In the genomic region with DNA sequence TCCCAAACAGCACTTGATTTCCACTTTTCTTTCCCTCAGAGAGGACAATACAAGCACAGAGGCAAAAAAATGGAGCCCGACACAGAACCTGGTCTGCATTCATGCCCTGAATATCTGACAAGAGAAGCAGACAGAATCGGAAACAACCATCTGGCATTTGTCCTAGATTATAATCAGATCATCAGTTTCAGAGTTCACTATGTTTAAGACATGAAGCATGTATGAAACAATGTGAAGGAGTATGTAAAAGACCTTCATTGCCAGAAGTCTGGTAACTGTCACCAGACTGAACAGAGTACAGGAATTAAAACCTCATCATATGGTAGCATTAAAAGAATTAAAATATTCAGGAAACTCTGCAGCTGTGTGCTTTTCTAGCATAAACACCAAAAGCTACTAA, we compare ENCODE assay signal across 28 cellular contexts.
"Had no signal": no experiment of that assay in that cellular context is flagged by ENCODE, and none has a peak within 500 bp of the region (broad histone marks: within the 10 kb centered on the region; RNA-seq: fewer than 3 reads in every experiment).

No MANE protein-coding gene starts in this region.

- H3K27me3 Mint-ChIP-seq: activated T-helper 17 cell treated with anti-CD3 and anti-CD28 coated beads, Interleukin-2, amount 50 U/mL, for 72 hours; central memory CD8-positive, alpha-beta T cell; naive B cell; T-helper 17 cell had no signal

- DNase-seq: activated CD4-positive, alpha-beta T cell treated with anti-CD3 and anti-CD28 coated beads for 48 hours; activated CD4-positive, alpha-beta T cell treated with anti-CD3 and anti-CD28 coated beads, Interleukin-2, amount 50 U/mL, for 48 hours; activated CD8-positive, alpha-beta memory T cell treated with anti-CD3 and anti-CD28 coated beads, Interleukin-2, amount 50 U/mL, for 4 hours; activated gamma-delta T cell treated with Interleukin-2 at 50 U/mL for 16 hours; activated naive CD4-positive, alpha-beta T cell treated with anti-CD3 and anti-CD28 coated beads, Interleukin-2, amount 50 U/mL, for 16 hours; activated T-cell treated with anti-CD3 and anti-CD28 coated beads, Interleukin-2, amount 50 U/mL, for 4 hours; dermis blood vessel endothelial cell; effector CD4-positive, alpha-beta T cell; gastrocnemius medialis; glutamatergic neuron; islet precursor cell; mammary epithelial cell; naive B cell; pancreas; retina; stimulated activated CD4-positive, alpha-beta T cell treated with anti-CD3 and anti-CD28 coated beads, Interleukin-1b, Interleukin-23, amount 100 ng/mL, for 48 hours; stimulated activated naive CD4-positive, alpha-beta T cell; T-helper 17 cell; T1000; WERI-Rb-1 had no signal

- H3K4me3 Mint-ChIP-seq: activated T-cell treated with anti-CD3 and anti-CD28 coated beads, Interleukin-2, amount 50 U/mL, for 4 hours; activated T-helper 17 cell treated with anti-CD3 and anti-CD28 coated beads, Interleukin-2, amount 50 U/mL, for 72 hours; central memory CD8-positive, alpha-beta T cell; naive B cell; T-helper 17 cell had no signal

- H3K4me3 ChIP-seq: esophagus muscularis mucosa, gastrocnemius medialis, pancreas, prostate gland, skin epidermis, tibial nerve had no signal

- H3K9me3 Mint-ChIP-seq: activated T-cell treated with anti-CD3 and anti-CD28 coated beads, Interleukin-2, amount 50 U/mL, for 4 hours; activated T-helper 17 cell treated with anti-CD3 and anti-CD28 coated beads, Interleukin-2, amount 50 U/mL, for 72 hours; central memory CD8-positive, alpha-beta T cell; naive B cell had no signal

- H3K4me1 Mint-ChIP-seq: central memory CD8-positive, alpha-beta T cell; naive B cell had no signal

- ATAC-seq: activated CD4-positive, CD25-positive, alpha-beta regulatory T cell treated with anti-CD3 and anti-CD28 coated beads, Interleukin-2, amount 50 U/mL, for 24 hours; activated T-cell treated with anti-CD3 and anti-CD28 coated beads, Interleukin-2, amount 50 U/mL, for 4 hours; activated T-helper 17 cell treated with anti-CD3 and anti-CD28 coated beads, Interleukin-2, amount 50 U/mL, for 72 hours; gastrocnemius medialis; pancreas; sciatic nerve; T-helper 17 cell had no signal

- H3K27ac Mint-ChIP-seq: activated T-helper 17 cell treated with anti-CD3 and anti-CD28 coated beads, Interleukin-2, amount 50 U/mL, for 72 hours; T-helper 17 cell had no signal
